In the genomic region with DNA sequence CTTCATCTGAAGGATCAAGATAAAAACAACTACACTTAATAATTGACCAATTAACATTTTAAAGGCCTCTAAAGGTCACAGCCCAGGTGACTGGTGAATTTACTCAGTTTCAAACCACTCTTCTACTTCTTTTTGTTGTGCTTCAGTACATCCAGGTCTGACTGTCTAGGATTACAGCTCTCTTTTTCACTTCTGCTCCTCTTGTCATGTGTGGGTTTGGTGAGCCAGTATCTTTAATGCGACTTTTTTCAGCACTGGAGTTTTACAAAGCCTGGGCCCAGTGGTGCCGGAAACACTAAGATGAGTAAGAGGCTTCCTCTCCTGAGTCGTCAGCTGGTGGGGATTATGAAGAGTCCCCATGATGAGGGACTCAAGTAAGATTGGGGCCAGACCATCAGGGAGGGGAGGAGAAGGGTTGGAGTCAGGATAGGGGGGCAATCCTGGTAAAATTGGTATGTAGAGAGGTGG, we compare ENCODE assay signal across 8 cellular contexts. TPM values are rescaled to one million over a fixed set of nuclear protein-coding genes. Genes with fewer than 3 reads are reported as not detected.
DNase-seq lines count a peak whose midpoint lies in the region; ATAC-seq and TF ChIP-seq lines count a peak whose summit lies in the region.

No MANE protein-coding gene starts in this region.

- peaks cover 29% of the 10 kb centered on the region for H3K36me3 Mint-ChIP-seq in T-cell
- H3K36me3 Mint-ChIP-seq in dendritic cell treated with granulocyte-macrophage colony-stimulating factor and Interleukin-4, amounts not matched to agents 40 ng/mL and 50 ng/mL, for 4 days (ENCODE audit: low read depth) = peaks cover 37% of the 10 kb centered on the region

- CTCF ChIA-PET in T-cell (lab: Charles Lee) = interaction anchor here (0.5 to 1.9 kb wide), 5 partner anchors 25 to 203 kb away, joined by 3 to 8 read pairs (median 5); no protein-coding TSS in a partner anchor

- H3K4me1 Mint-ChIP-seq in T-cell = peaks cover 93 to 96% (median 94%) of the 10 kb centered on the region in 3 donors
- peaks cover 52% of the 10 kb centered on the region for H3K4me1 Mint-ChIP-seq in dendritic cell treated with granulocyte-macrophage colony-stimulating factor and Interleukin-4, amounts not matched to agents 40 ng/mL and 50 ng/mL, for 4 days (ENCODE audit: low read depth)

- peak; percentile 99 for ATAC-seq in GM18502 (IDR thresholded peaks at IDR 0.05; ENCODE audit: poor library complexity, unreplicated experiment)
- ATAC-seq in HG02610 (IDR thresholded peaks at IDR 0.05; ENCODE audit: unreplicated experiment) = peak; percentile 98
- ATAC-seq in T-cell (replicated peaks in 1 of 4) = peak; percentile 60 to 69 (median 67)
- ATAC-seq in SK-N-SH treated with all-trans-retinoic acid at 6 μM for 48 hours = no peak

- H3K9me3 Mint-ChIP-seq in T-cell = no peaks in the 10 kb centered on the region
- no peaks in the 10 kb centered on the region for H3K9me3 Mint-ChIP-seq in dendritic cell treated with granulocyte-macrophage colony-stimulating factor and Interleukin-4, amounts not matched to agents 40 ng/mL and 50 ng/mL, for 4 days

- H3K4me3 Mint-ChIP-seq in T-cell = peak overlapping the region; percentile 72 to 82 (median 75)
- no peak overlapping the region for H3K4me3 Mint-ChIP-seq in dendritic cell treated with granulocyte-macrophage colony-stimulating factor and Interleukin-4, amounts not matched to agents 40 ng/mL and 50 ng/mL, for 4 days

- no peaks in the 10 kb centered on the region for H3K27me3 Mint-ChIP-seq in T-cell
- H3K27me3 Mint-ChIP-seq in dendritic cell treated with granulocyte-macrophage colony-stimulating factor and Interleukin-4, amounts not matched to agents 40 ng/mL and 50 ng/mL, for 4 days = no peaks in the 10 kb centered on the region

- peak; percentile 32 to 72 (median 56) for DNase-seq in T-cell
- peak; percentile 38 to 40 for DNase-seq in stimulated activated CD8-positive, alpha-beta memory T cell treated with anti-CD3 and anti-CD28 coated beads, Interleukin-2, amount 100 ng/mL, for 48 hours (ENCODE audit: low read depth in 2 of 2)
- no peak for DNase-seq in C1 segment of cervical spinal cord (lab: John Stamatoyannopoulos, UW)
- DNase-seq in HuH-7.5 (ENCODE audit: low spot score) = no peak

- intact Hi-C loops in dendritic cell treated with granulocyte-macrophage colony-stimulating factor and Interleukin-4, amounts not matched to agents 40 ng/mL and 50 ng/mL, for 4 days (cut with micrococcal nuclease) = no loop called here

- POLR2A ChIA-PET in T-cell (lab: Charles Lee) = interaction anchor here (0.6 to 4.3 kb wide), 7 partner anchors 17 to 1364 kb away, joined by 3 to 25 read pairs (median 7); a partner anchor contains a TSS

- H3K27ac Mint-ChIP-seq in T-cell = peak overlapping the region; percentile 96 to 97
- H3K27ac Mint-ChIP-seq in dendritic cell treated with granulocyte-macrophage colony-stimulating factor and Interleukin-4, amounts not matched to agents 40 ng/mL and 50 ng/mL, for 4 days = peak overlapping the region; percentile 55

TF ChIP-seq in SK-N-SH treated with all-trans-retinoic acid at 6 μM for 48 hours, 23 proteins besides CTCF, POLR2A, EP300 and RAD21 (continues in another document):
- TF ChIP-seq SNAI2 (CRISPR knock-in tag; IDR thresholded peaks at IDR 0.05) (no peak), GLIS3 (CRISPR knock-in tag; IDR thresholded peaks at IDR 0.05) (no peak), ESRRG (CRISPR knock-in tag; IDR thresholded peaks at IDR 0.05) (no peak), ARNTL (CRISPR knock-in tag; IDR thresholded peaks at IDR 0.05; ENCODE audit: borderline replicate concordance, low read depth) (no peak), ZNF70 (CRISPR knock-in tag; IDR thresholded peaks at IDR 0.05) (no peak), CSDC2 (CRISPR knock-in tag; IDR thresholded peaks at IDR 0.05) (no peak), ZFP30 (CRISPR knock-in tag; IDR thresholded peaks at IDR 0.05) (no peak), TOX (CRISPR knock-in tag; IDR thresholded peaks at IDR 0.05; ENCODE audit: borderline replicate concordance) (no peak), ZC3H10 (CRISPR knock-in tag; IDR thresholded peaks at IDR 0.05) (no peak), RARB (CRISPR knock-in tag; IDR thresholded peaks at IDR 0.05) (no peak), ZNF8 (CRISPR knock-in tag; IDR thresholded peaks at IDR 0.05) (no peak)
- TF ChIP-seq, protein P1, sequence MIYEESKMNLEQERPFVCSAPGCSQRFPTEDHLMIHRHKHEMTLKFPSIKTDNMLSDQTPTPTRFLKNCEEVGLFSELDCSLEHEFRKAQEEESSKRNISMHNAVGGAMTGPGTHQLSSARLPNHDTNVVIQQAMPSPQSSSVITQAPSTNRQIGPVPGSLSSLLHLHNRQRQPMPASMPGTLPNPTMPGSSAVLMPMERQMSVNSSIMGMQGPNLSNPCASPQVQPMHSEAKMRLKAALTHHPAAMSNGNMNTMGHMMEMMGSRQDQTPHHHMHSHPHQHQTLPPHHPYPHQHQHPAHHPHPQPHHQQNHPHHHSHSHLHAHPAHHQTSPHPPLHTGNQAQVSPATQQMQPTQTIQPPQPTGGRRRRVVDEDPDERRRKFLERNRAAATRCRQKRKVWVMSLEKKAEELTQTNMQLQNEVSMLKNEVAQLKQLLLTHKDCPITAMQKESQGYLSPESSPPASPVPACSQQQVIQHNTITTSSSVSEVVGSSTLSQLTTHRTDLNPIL (CRISPR knock-in tag; IDR thresholded peaks at IDR 0.05; ENCODE audit: low read depth) = no peak
- TF ChIP-seq, protein P2, sequence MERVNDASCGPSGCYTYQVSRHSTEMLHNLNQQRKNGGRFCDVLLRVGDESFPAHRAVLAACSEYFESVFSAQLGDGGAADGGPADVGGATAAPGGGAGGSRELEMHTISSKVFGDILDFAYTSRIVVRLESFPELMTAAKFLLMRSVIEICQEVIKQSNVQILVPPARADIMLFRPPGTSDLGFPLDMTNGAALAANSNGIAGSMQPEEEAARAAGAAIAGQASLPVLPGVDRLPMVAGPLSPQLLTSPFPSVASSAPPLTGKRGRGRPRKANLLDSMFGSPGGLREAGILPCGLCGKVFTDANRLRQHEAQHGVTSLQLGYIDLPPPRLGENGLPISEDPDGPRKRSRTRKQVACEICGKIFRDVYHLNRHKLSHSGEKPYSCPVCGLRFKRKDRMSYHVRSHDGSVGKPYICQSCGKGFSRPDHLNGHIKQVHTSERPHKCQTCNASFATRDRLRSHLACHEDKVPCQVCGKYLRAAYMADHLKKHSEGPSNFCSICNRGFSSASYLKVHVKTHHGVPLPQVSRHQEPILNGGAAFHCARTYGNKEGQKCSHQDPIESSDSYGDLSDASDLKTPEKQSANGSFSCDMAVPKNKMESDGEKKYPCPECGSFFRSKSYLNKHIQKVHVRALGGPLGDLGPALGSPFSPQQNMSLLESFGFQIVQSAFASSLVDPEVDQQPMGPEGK (CRISPR knock-in tag; IDR thresholded peaks at IDR 0.05; ENCODE audit: borderline replicate concordance) = no peak
- TF ChIP-seq, protein P3, sequence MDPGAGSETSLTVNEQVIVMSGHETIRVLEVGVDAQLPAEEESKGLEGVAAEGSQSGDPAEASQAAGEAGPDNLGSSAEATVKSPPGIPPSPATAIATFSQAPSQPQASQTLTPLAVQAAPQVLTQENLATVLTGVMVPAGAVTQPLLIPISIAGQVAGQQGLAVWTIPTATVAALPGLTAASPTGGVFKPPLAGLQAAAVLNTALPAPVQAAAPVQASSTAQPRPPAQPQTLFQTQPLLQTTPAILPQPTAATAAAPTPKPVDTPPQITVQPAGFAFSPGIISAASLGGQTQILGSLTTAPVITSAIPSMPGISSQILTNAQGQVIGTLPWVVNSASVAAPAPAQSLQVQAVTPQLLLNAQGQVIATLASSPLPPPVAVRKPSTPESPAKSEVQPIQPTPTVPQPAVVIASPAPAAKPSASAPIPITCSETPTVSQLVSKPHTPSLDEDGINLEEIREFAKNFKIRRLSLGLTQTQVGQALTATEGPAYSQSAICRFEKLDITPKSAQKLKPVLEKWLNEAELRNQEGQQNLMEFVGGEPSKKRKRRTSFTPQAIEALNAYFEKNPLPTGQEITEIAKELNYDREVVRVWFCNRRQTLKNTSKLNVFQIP (CRISPR knock-in tag; IDR thresholded peaks at IDR 0.05; ENCODE audit: borderline replicate concordance, low read depth) = no peak
- TF ChIP-seq, protein P4, sequence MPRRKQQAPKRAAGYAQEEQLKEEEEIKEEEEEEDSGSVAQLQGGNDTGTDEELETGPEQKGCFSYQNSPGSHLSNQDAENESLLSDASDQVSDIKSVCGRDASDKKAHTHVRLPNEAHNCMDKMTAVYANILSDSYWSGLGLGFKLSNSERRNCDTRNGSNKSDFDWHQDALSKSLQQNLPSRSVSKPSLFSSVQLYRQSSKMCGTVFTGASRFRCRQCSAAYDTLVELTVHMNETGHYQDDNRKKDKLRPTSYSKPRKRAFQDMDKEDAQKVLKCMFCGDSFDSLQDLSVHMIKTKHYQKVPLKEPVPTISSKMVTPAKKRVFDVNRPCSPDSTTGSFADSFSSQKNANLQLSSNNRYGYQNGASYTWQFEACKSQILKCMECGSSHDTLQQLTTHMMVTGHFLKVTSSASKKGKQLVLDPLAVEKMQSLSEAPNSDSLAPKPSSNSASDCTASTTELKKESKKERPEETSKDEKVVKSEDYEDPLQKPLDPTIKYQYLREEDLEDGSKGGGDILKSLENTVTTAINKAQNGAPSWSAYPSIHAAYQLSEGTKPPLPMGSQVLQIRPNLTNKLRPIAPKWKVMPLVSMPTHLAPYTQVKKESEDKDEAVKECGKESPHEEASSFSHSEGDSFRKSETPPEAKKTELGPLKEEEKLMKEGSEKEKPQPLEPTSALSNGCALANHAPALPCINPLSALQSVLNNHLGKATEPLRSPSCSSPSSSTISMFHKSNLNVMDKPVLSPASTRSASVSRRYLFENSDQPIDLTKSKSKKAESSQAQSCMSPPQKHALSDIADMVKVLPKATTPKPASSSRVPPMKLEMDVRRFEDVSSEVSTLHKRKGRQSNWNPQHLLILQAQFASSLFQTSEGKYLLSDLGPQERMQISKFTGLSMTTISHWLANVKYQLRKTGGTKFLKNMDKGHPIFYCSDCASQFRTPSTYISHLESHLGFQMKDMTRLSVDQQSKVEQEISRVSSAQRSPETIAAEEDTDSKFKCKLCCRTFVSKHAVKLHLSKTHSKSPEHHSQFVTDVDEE (CRISPR knock-in tag; IDR thresholded peaks at IDR 0.05) = no peak
- TF ChIP-seq, protein P5, sequence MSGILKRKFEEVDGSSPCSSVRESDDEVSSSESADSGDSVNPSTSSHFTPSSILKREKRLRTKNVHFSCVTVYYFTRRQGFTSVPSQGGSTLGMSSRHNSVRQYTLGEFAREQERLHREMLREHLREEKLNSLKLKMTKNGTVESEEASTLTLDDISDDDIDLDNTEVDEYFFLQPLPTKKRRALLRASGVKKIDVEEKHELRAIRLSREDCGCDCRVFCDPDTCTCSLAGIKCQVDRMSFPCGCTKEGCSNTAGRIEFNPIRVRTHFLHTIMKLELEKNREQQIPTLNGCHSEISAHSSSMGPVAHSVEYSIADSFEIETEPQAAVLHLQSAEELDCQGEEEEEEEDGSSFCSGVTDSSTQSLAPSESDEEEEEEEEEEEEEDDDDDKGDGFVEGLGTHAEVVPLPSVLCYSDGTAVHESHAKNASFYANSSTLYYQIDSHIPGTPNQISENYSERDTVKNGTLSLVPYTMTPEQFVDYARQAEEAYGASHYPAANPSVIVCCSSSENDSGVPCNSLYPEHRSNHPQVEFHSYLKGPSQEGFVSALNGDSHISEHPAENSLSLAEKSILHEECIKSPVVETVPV (CRISPR knock-in tag; IDR thresholded peaks at IDR 0.05) = no peak

RNA-seq across cellular contexts. Expression of a gene that starts 27.0 kb away (rescaled TPM):
- 100 to 1,000 TPM; 125 to 137 (median 131) TPM for total RNA-seq in T-cell

Comparison
In these comparisons a context has a peak if more than half of its experiments do, and no peak if none do; other contexts are left out.
1. DNase-seq: peak in T-cell (34 of 34) and stimulated activated CD8-positive, alpha-beta memory T cell treated with anti-CD3 and anti-CD28 coated beads, Interleukin-2, amount 100 ng/mL, for 48 hours (2 of 2); none in C1 segment of cervical spinal cord (0 of 14) and HuH-7.5 (single experiment).